1 cellular context compared by ENCODE assay signal in genomic region chr20:43536041-43536816, GRCh38.
TF ChIP-seq lines count a peak whose summit lies in the region.

No MANE protein-coding gene starts in this region.

TF ChIP-seq in HepG2, 621 proteins besides CTCF, POLR2A, EP300 and RAD21:
- TF ChIP-seq ATRX (CRISPR knock-in tag; IDR thresholded peaks at IDR 0.05; ENCODE audit: borderline replicate concordance) (no peak), MED8 (CRISPR knock-in tag; IDR thresholded peaks at IDR 0.05; ENCODE audit: insufficient replicate concordance) (peak; percentile 19), ZNF17 (CRISPR knock-in tag; IDR thresholded peaks at IDR 0.05) (no peak), KLF13 (CRISPR knock-in tag; IDR thresholded peaks at IDR 0.05) (0 out of 2 replicates have a peak, but pooled peaks have one; percentile 21), RXRB (CRISPR knock-in tag; IDR thresholded peaks at IDR 0.05; ENCODE audit: borderline replicate concordance) (no peak), XRCC5 (optimal IDR thresholded peaks at IDR 0.05; ENCODE audit: low read length) (no peak), SOX6 (IDR thresholded peaks at IDR 0.05) (no peak), SOX6 (CRISPR knock-in tag; IDR thresholded peaks at IDR 0.05) (0 out of 2 replicates have a peak, but pooled peaks have one; percentile 10), NR2C2 (CRISPR knock-in tag; IDR thresholded peaks at IDR 0.05; ENCODE audit: borderline replicate concordance) (0 out of 2 replicates have a peak, but pooled peaks have one; percentile 11), MTA1 (CRISPR knock-in tag; IDR thresholded peaks at IDR 0.05; ENCODE audit: borderline replicate concordance) (0 out of 2 replicates have a peak, but pooled peaks have one; percentile 5)
TF ChIP-seq in HepG2: peak in this region for 5.
